ENCODE assay signal across 34 cellular contexts in genomic region chr6:153048631-153049030, GRCh38.
"Had no signal": no experiment of that assay in that cellular context is flagged by ENCODE, and none has a peak within 500 bp of the region (broad histone marks: within the 10 kb centered on the region; RNA-seq: fewer than 3 reads in every experiment).

No MANE protein-coding gene starts in this region.

- H3K4me2 ChIP-seq: PC-9, SK-N-SH had no signal

- H3K9me3 ChIP-seq: adrenal gland, body of pancreas, SJSA1, SK-N-SH had no signal

- H3K27ac Mint-ChIP-seq: activated CD4-positive, alpha-beta T cell treated with anti-CD3 and anti-CD28 coated beads for 36 hours; activated CD4-positive, alpha-beta T cell treated with anti-CD3 and anti-CD28 coated beads, Interleukin-2, amount 10 ng/mL, durations not matched to agents 7 days and 5 days; activated CD8-positive, alpha-beta T cell treated with anti-CD3 and anti-CD28 coated beads, Interleukin-2, amount 10 ng/mL, durations not matched to agents 7 days and 5 days; activated naive CD4-positive, alpha-beta T cell treated with anti-CD3 and anti-CD28 coated beads for 36 hours; activated naive CD4-positive, alpha-beta T cell treated with anti-CD3 and anti-CD28 coated beads, Interleukin-2, amount 50 U/mL, for 72 hours; activated T-helper 1 cell treated with anti-CD3 and anti-CD28 coated beads, Interleukin-12 subunit alpha, Interleukin-12 subunit beta, Interleukin-2, Interleukin-4 antibody, amounts not matched to agents 30 ng/mL and 10 ng/mL and 1 ng/mL, durations not matched to agents 14 hours and 24 hours and 36 hours; T-helper 1 cell treated with Interleukin-12 subunit alpha and Interleukin-12 subunit beta and Interleukin-4 antibody, amounts not matched to agents 30 μg/mL and 1 μg/mL, for 36 hours; T-helper 2 cell treated with Interferon-gamma antibody and Interleukin-4, amounts not matched to agents 5 μg/mL and 100 μg/mL, for 36 hours had no signal

- FAIRE-seq: astrocyte, RCC 7860, TTC549 had no signal

- H3K27ac ChIP-seq: adrenal gland, body of pancreas, breast epithelium, PC-9, SJSA1 had no signal

- H3K9me3 Mint-ChIP-seq: activated naive CD4-positive, alpha-beta T cell treated with anti-CD3 and anti-CD28 coated beads for 36 hours; activated T-cell treated with anti-CD3 and anti-CD28 coated beads, Interleukin-2, amount 50 U/mL, for 4 hours; activated T-helper 1 cell treated with anti-CD3 and anti-CD28 coated beads, Interleukin-12 subunit alpha, Interleukin-12 subunit beta, Interleukin-2, Interleukin-4 antibody, amounts not matched to agents 30 ng/mL and 10 ng/mL and 1 ng/mL, durations not matched to agents 14 hours and 24 hours and 36 hours; T-helper 1 cell treated with Interleukin-12 subunit alpha and Interleukin-12 subunit beta and Interleukin-4 antibody, amounts not matched to agents 30 μg/mL and 1 μg/mL, for 36 hours; T-helper 2 cell treated with Interferon-gamma antibody and Interleukin-4, amounts not matched to agents 5 μg/mL and 100 μg/mL, for 36 hours had no signal

- H3K4me1 Mint-ChIP-seq: activated CD4-positive, alpha-beta T cell treated with anti-CD3 and anti-CD28 coated beads for 36 hours; activated CD4-positive, alpha-beta T cell treated with anti-CD3 and anti-CD28 coated beads, Interleukin-2, amount 10 ng/mL, durations not matched to agents 7 days and 5 days had no signal

- H3K4me1 ChIP-seq: adrenal gland, breast epithelium, SJSA1 had no signal

- H3K36me3 ChIP-seq: adrenal gland, breast epithelium, SJSA1 had no signal

- H3K27me3 ChIP-seq: adrenal gland, body of pancreas, breast epithelium, SJSA1 had no signal

- H3K4me3 Mint-ChIP-seq: activated CD4-positive, alpha-beta T cell treated with anti-CD3 and anti-CD28 coated beads for 36 hours; activated CD4-positive, alpha-beta T cell treated with anti-CD3 and anti-CD28 coated beads, Interleukin-2, amount 10 ng/mL, durations not matched to agents 7 days and 5 days; activated CD8-positive, alpha-beta T cell treated with anti-CD3 and anti-CD28 coated beads, Interleukin-2, amount 10 ng/mL, durations not matched to agents 7 days and 5 days; activated naive CD4-positive, alpha-beta T cell treated with anti-CD3 and anti-CD28 coated beads for 36 hours; activated T-cell treated with anti-CD3 and anti-CD28 coated beads, Interleukin-2, amount 50 U/mL, for 4 hours; activated T-helper 1 cell treated with anti-CD3 and anti-CD28 coated beads, Interleukin-12 subunit alpha, Interleukin-12 subunit beta, Interleukin-2, Interleukin-4 antibody, amounts not matched to agents 30 ng/mL and 10 ng/mL and 1 ng/mL, durations not matched to agents 14 hours and 24 hours and 36 hours; T-helper 1 cell treated with Interleukin-12 subunit alpha and Interleukin-12 subunit beta and Interleukin-4 antibody, amounts not matched to agents 30 μg/mL and 1 μg/mL, for 36 hours; T-helper 2 cell treated with Interferon-gamma antibody and Interleukin-4, amounts not matched to agents 5 μg/mL and 100 μg/mL, for 36 hours had no signal

- ATAC-seq: activated CD4-positive, alpha-beta T cell treated with anti-CD3 and anti-CD28 coated beads for 36 hours; activated CD4-positive, CD25-positive, alpha-beta regulatory T cell treated with anti-CD3 and anti-CD28 coated beads, Interleukin-2, amount 50 U/mL, for 24 hours; activated CD8-positive, alpha-beta T cell treated with anti-CD3 and anti-CD28 coated beads, Interleukin-2, amount 10 ng/mL, durations not matched to agents 7 days and 5 days; activated naive CD4-positive, alpha-beta T cell treated with anti-CD3 and anti-CD28 coated beads, Interleukin-2, amount 50 U/mL, for 72 hours; activated T-cell treated with anti-CD3 and anti-CD28 coated beads, Interleukin-2, amount 50 U/mL, for 4 hours; body of pancreas had no signal

- H3K4me3 ChIP-seq: adrenal gland, body of pancreas, breast epithelium, PC-9, SJSA1 had no signal

- DNase-seq: activated CD4-positive, alpha-beta T cell treated with anti-CD3 and anti-CD28 coated beads for 36 hours; activated CD4-positive, alpha-beta T cell treated with anti-CD3 and anti-CD28 coated beads, Interleukin-2, amount 10 ng/mL, durations not matched to agents 7 days and 5 days; activated CD4-positive, alpha-beta T cell treated with anti-CD3 and anti-CD28 coated beads, Interleukin-2, amount 50 U/mL, for 48 hours; activated CD8-positive, alpha-beta memory T cell treated with anti-CD3 and anti-CD28 coated beads, Interleukin-2, amount 50 U/mL, for 4 hours; activated CD8-positive, alpha-beta T cell treated with anti-CD3 and anti-CD28 coated beads, Interleukin-2, amount 10 ng/mL, durations not matched to agents 7 days and 5 days; activated gamma-delta T cell treated with Interleukin-2 at 50 U/mL for 16 hours; activated naive CD4-positive, alpha-beta T cell treated with anti-CD3 and anti-CD28 coated beads for 36 hours; activated T-cell treated with anti-CD3 and anti-CD28 coated beads for 4 hours; activated T-cell treated with anti-CD3 and anti-CD28 coated beads, Interleukin-2, amount 50 U/mL, for 4 hours; adrenal gland; body of pancreas; caudate nucleus; Kasumi-1; KG1; NCI-H1105; NCI-H1436; NCI-H1694; NCI-H1930; NCI-H345; NCI-H524 treated with DMSO at 0.1 percent for 48 hours; NK-92 treated with Interleukin-12 subunit alpha and Interleukin-12 subunit beta, amount 100 ng/mL, for 24 hours; SHP77 treated with DMSO at 0.1 percent for 48 hours; SK-N-SH had no signal

- H2AFZ ChIP-seq: PC-9 had no signal

- H3K9ac ChIP-seq: SK-N-SH had no signal
